In the genomic region with DNA sequence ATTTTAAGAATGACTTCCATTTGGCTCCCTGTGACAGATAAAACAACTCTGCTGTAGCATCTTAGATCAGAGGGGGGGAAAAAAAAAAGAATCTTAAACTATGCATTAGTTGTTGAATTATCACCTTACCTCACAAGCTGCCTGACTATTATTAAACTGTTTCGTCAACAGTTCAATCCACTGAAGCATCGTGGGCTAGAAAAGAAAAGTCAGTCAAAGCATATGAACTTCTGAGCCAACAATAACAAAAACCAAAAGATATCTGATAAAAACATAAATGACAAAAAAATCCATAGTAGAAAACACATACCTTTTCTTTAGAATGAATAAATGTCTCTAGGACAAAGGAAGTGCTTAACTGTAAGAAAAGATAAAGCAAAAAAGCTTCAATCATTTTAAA, we compare ENCODE assay signal across 31 cellular contexts.
"Had no signal": no experiment of that assay in that cellular context is flagged by ENCODE, and none has a peak within 500 bp of the region (broad histone marks: within the 10 kb centered on the region; RNA-seq: fewer than 3 reads in every experiment).

No MANE protein-coding gene starts in this region.

- H3K27ac ChIP-seq: brain microvascular endothelial cell, colonic mucosa, epithelial cell of prostate, esophagus squamous epithelium, gastroesophageal sphincter, heart right ventricle, hepatocyte, VCaP had no signal

- H3K4me3 Mint-ChIP-seq: activated CD4-positive, alpha-beta T cell treated with anti-CD3 and anti-CD28 coated beads, Interleukin-2, amount 10 ng/mL, durations not matched to agents 7 days and 5 days; activated CD8-positive, alpha-beta T cell treated with anti-CD3 and anti-CD28 coated beads, Interleukin-2, amount 10 ng/mL, durations not matched to agents 7 days and 5 days; activated naive CD8-positive, alpha-beta T cell; activated T-helper 1 cell treated with anti-CD3 and anti-CD28 coated beads, Interleukin-12 subunit alpha, Interleukin-12 subunit beta, Interleukin-2, Interleukin-4 antibody, amounts not matched to agents 30 ng/mL and 10 ng/mL and 1 ng/mL, durations not matched to agents 14 hours and 24 hours and 36 hours; central memory CD8-positive, alpha-beta T cell; effector memory CD8-positive, alpha-beta T cell; T-cell; T-helper 1 cell treated with Interleukin-12 subunit alpha and Interleukin-12 subunit beta and Interleukin-4 antibody, amounts not matched to agents 30 μg/mL and 1 μg/mL, for 36 hours; WTC11 had no signal

- H3K9me3 ChIP-seq: colonic mucosa, esophagus squamous epithelium, gastroesophageal sphincter, heart right ventricle had no signal

- H3K27me3 Mint-ChIP-seq: activated CD4-positive, alpha-beta T cell treated with anti-CD3 and anti-CD28 coated beads, Interleukin-2, amount 10 ng/mL, durations not matched to agents 7 days and 5 days; activated naive CD8-positive, alpha-beta T cell; central memory CD8-positive, alpha-beta T cell; effector memory CD8-positive, alpha-beta T cell; T-cell had no signal

- H3K4me3 ChIP-seq: colonic mucosa, esophagus squamous epithelium, gastroesophageal sphincter, heart right ventricle, hepatocyte had no signal

- H3K4me1 Mint-ChIP-seq: WTC11 had no signal

- ATAC-seq: activated CD8-positive, alpha-beta T cell treated with anti-CD3 and anti-CD28 coated beads, Interleukin-2, amount 10 ng/mL, durations not matched to agents 7 days and 5 days; effector memory CD8-positive, alpha-beta T cell; gastroesophageal sphincter; heart right ventricle; T-cell; WTC11 had no signal

- DNase-seq: activated CD4-positive, alpha-beta T cell treated with anti-CD3 and anti-CD28 coated beads for 1 hour; activated CD4-positive, alpha-beta T cell treated with anti-CD3 and anti-CD28 coated beads for 4 hours; activated CD4-positive, alpha-beta T cell treated with anti-CD3 and anti-CD28 coated beads, Interleukin-2, amount 10 ng/mL, durations not matched to agents 7 days and 5 days; activated CD4-positive, alpha-beta T cell treated with anti-CD3 and anti-CD28 coated beads, Interleukin-2, amount 50 U/mL, for 4 hours; activated CD8-positive, alpha-beta memory T cell treated with anti-CD3 and anti-CD28 coated beads, Interleukin-2, amount 50 U/mL, for 48 hours; activated CD8-positive, alpha-beta T cell treated with anti-CD3 and anti-CD28 coated beads, Interleukin-2, amount 10 ng/mL, durations not matched to agents 7 days and 5 days; activated effector memory CD4-positive, alpha-beta T cell treated with anti-CD3 and anti-CD28 coated beads, Interleukin-2, amount 50 U/mL, for 16 hours; activated naive CD4-positive, alpha-beta T cell treated with anti-CD3 and anti-CD28 coated beads, Interleukin-2, amount 50 U/mL, for 16 hours; activated T-cell treated with anti-CD3 and anti-CD28 coated beads for 4 hours; activated T-cell treated with anti-CD3 and anti-CD28 coated beads, Interleukin-2, amount 50 U/mL, for 48 hours; amniotic stem cell; anterior cingulate cortex; brain microvascular endothelial cell; colonic mucosa; effector CD4-positive, alpha-beta T cell; effector memory CD8-positive, alpha-beta T cell; esophagus squamous epithelium; foreskin melanocyte; heart right ventricle; SW 1271; T-cell had no signal

- H3K9me3 Mint-ChIP-seq: activated CD4-positive, alpha-beta T cell treated with anti-CD3 and anti-CD28 coated beads, Interleukin-2, amount 10 ng/mL, durations not matched to agents 7 days and 5 days; activated T-helper 1 cell treated with anti-CD3 and anti-CD28 coated beads, Interleukin-12 subunit alpha, Interleukin-12 subunit beta, Interleukin-2, Interleukin-4 antibody, amounts not matched to agents 30 ng/mL and 10 ng/mL and 1 ng/mL, durations not matched to agents 14 hours and 24 hours and 36 hours; activated T-helper 2 cell treated with anti-CD3 and anti-CD28 coated beads, Interferon-gamma antibody, Interleukin-2, Interleukin-4, amounts not matched to agents 10 μg/mL and 5 μg/mL and 100 μg/mL, durations not matched to agents 14 hours and 24 hours and 36 hours; central memory CD8-positive, alpha-beta T cell; effector memory CD8-positive, alpha-beta T cell; T-cell; T-helper 1 cell treated with Interleukin-12 subunit alpha and Interleukin-12 subunit beta and Interleukin-4 antibody, amounts not matched to agents 30 μg/mL and 1 μg/mL, for 36 hours; WTC11 had no signal

- H3K36me3 ChIP-seq: colonic mucosa had no signal

- H3K27ac Mint-ChIP-seq: activated CD4-positive, alpha-beta T cell treated with anti-CD3 and anti-CD28 coated beads, Interleukin-2, amount 10 ng/mL, durations not matched to agents 7 days and 5 days; activated CD8-positive, alpha-beta T cell treated with anti-CD3 and anti-CD28 coated beads, Interleukin-2, amount 10 ng/mL, durations not matched to agents 7 days and 5 days; activated naive CD8-positive, alpha-beta T cell; activated T-helper 1 cell treated with anti-CD3 and anti-CD28 coated beads, Interleukin-12 subunit alpha, Interleukin-12 subunit beta, Interleukin-2, Interleukin-4 antibody, amounts not matched to agents 30 ng/mL and 10 ng/mL and 1 ng/mL, durations not matched to agents 14 hours and 24 hours and 36 hours; activated T-helper 2 cell treated with anti-CD3 and anti-CD28 coated beads, Interferon-gamma antibody, Interleukin-2, Interleukin-4, amounts not matched to agents 10 μg/mL and 5 μg/mL and 100 μg/mL, durations not matched to agents 14 hours and 24 hours and 36 hours; effector memory CD8-positive, alpha-beta T cell; T-cell; T-helper 1 cell treated with Interleukin-12 subunit alpha and Interleukin-12 subunit beta and Interleukin-4 antibody, amounts not matched to agents 30 μg/mL and 1 μg/mL, for 36 hours; WTC11 had no signal

- H3K4me1 ChIP-seq: colonic mucosa, esophagus squamous epithelium had no signal

- H3K27me3 ChIP-seq: brain microvascular endothelial cell, colonic mucosa, esophagus squamous epithelium, gastroesophageal sphincter, heart right ventricle, hepatocyte had no signal
